ENCODE assay signal across 26 cellular contexts in the genomic region with DNA sequence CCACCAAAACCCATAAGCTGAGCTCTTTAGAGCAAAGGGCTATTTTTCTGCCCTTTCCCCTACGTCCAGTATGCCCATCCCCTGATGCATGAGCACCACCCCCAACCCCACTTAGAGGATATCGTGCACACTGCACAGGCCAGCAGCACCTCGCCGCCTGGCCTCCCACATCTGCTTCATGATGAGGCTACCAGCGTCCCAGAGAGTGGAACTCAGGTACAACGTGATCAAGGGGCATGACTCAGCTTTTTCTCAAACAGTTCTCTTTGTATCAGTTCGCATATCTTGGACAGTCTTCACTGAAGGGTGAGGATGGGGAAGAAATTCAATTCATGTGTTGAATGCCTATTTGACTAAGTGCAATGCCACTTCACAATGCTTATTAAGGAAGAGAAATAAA.
"Had no signal": no experiment of that assay in that cellular context is flagged by ENCODE, and none has a peak within 500 bp of the region (broad histone marks: within the 10 kb centered on the region; RNA-seq: fewer than 3 reads in every experiment).

No MANE protein-coding gene starts in this region.

- ATAC-seq: activated T-cell treated with anti-CD3 and anti-CD28 coated beads, Interleukin-2, amount 50 U/mL, for 72 hours; gastrocnemius medialis; naive thymus-derived CD8-positive, alpha-beta T cell; sciatic nerve; stimulated activated naive CD8-positive, alpha-beta T cell treated with anti-CD3 and anti-CD28 coated beads, Interleukin-15, Interleukin-2, amounts not matched to agents 100 U/mL and 50 U/mL, for 24 hours; T-helper 17 cell; WTC11 had no signal

- H3K9me3 ChIP-seq: breast epithelium, gastrocnemius medialis, uterus had no signal

- H3K4me1 Mint-ChIP-seq: activated naive CD4-positive, alpha-beta T cell treated with anti-CD3 and anti-CD28 coated beads, Interleukin-2, amount 10 ng/mL, durations not matched to agents 7 days and 5 days; activated naive CD8-positive, alpha-beta T cell treated with anti-CD3 and anti-CD28 coated beads, Interleukin-2, amount 10 ng/mL, durations not matched to agents 7 days and 5 days had no signal

- DNase-seq: activated naive CD4-positive, alpha-beta T cell treated with anti-CD3 and anti-CD28 coated beads, Interleukin-2, amount 10 ng/mL, durations not matched to agents 7 days and 5 days; activated naive CD8-positive, alpha-beta T cell treated with anti-CD3 and anti-CD28 coated beads, Interleukin-2, amount 10 ng/mL, durations not matched to agents 7 days and 5 days; activated T-cell treated with anti-CD3 and anti-CD28 coated beads for 4 hours; activated T-cell treated with anti-CD3 and anti-CD28 coated beads, Interleukin-2, amount 50 U/mL, for 72 hours; dermis blood vessel endothelial cell; effector CD8-positive, alpha-beta T cell; gastrocnemius medialis; hippocampal formation; naive thymus-derived CD8-positive, alpha-beta T cell; stimulated activated CD4-positive, alpha-beta T cell treated with anti-CD3 and anti-CD28 coated beads, Interleukin-12 subunit alpha, Interleukin-12 subunit beta, amount 100 ng/mL, for 4 hours; stimulated activated CD4-positive, alpha-beta T cell treated with anti-CD3 and anti-CD28 coated beads, Interleukin-4, amount 100 ng/mL, for 1 hour; stimulated activated naive CD8-positive, alpha-beta T cell treated with anti-CD3 and anti-CD28 coated beads, Interleukin-15, Interleukin-2, amounts not matched to agents 100 U/mL and 50 U/mL, for 24 hours; T-helper 17 cell; T1000; uterus had no signal

- H3K36me3 Mint-ChIP-seq: activated naive CD4-positive, alpha-beta T cell treated with anti-CD3 and anti-CD28 coated beads, Interleukin-2, amount 10 ng/mL, durations not matched to agents 7 days and 5 days; activated naive CD8-positive, alpha-beta T cell treated with anti-CD3 and anti-CD28 coated beads, Interleukin-2, amount 10 ng/mL, durations not matched to agents 7 days and 5 days; naive thymus-derived CD8-positive, alpha-beta T cell; type B pancreatic cell; WTC11 had no signal

- H3K4me3 ChIP-seq: breast epithelium, gastrocnemius medialis, skin epidermis, uterus had no signal

- FAIRE-seq: colon, endometrium, keratinocyte had no signal

- H3K9me3 Mint-ChIP-seq: activated naive CD4-positive, alpha-beta T cell treated with anti-CD3 and anti-CD28 coated beads, Interleukin-2, amount 10 ng/mL, durations not matched to agents 7 days and 5 days; activated naive CD8-positive, alpha-beta T cell treated with anti-CD3 and anti-CD28 coated beads, Interleukin-2, amount 10 ng/mL, durations not matched to agents 7 days and 5 days; activated T-cell treated with anti-CD3 and anti-CD28 coated beads, Interleukin-2, amount 50 U/mL, for 72 hours; central memory CD8-positive, alpha-beta T cell; neural crest cell had no signal

- H3K27me3 Mint-ChIP-seq: activated naive CD8-positive, alpha-beta T cell treated with anti-CD3 and anti-CD28 coated beads, Interleukin-2, amount 10 ng/mL, durations not matched to agents 7 days and 5 days; type B pancreatic cell had no signal

- H3K27ac Mint-ChIP-seq: activated naive CD4-positive, alpha-beta T cell treated with anti-CD3 and anti-CD28 coated beads, Interleukin-2, amount 10 ng/mL, durations not matched to agents 7 days and 5 days; activated naive CD8-positive, alpha-beta T cell treated with anti-CD3 and anti-CD28 coated beads, Interleukin-2, amount 10 ng/mL, durations not matched to agents 7 days and 5 days; activated T-cell treated with anti-CD3 and anti-CD28 coated beads, Interleukin-2, amount 50 U/mL, for 72 hours; naive thymus-derived CD8-positive, alpha-beta T cell; progenitor cell of endocrine pancreas; T-helper 17 cell; type B pancreatic cell; WTC11 had no signal

- H3K27ac ChIP-seq: skin epidermis had no signal

- H3K4me1 ChIP-seq: breast epithelium, uterus had no signal

- H3K4me3 Mint-ChIP-seq: activated naive CD4-positive, alpha-beta T cell treated with anti-CD3 and anti-CD28 coated beads, Interleukin-2, amount 10 ng/mL, durations not matched to agents 7 days and 5 days; activated naive CD8-positive, alpha-beta T cell treated with anti-CD3 and anti-CD28 coated beads, Interleukin-2, amount 10 ng/mL, durations not matched to agents 7 days and 5 days; activated T-cell treated with anti-CD3 and anti-CD28 coated beads, Interleukin-2, amount 50 U/mL, for 72 hours; central memory CD8-positive, alpha-beta T cell; naive thymus-derived CD8-positive, alpha-beta T cell; neural crest cell; T-helper 17 cell; type B pancreatic cell; WTC11 had no signal

- H3K27me3 ChIP-seq: breast epithelium, gastrocnemius medialis, uterus had no signal

- H3K36me3 ChIP-seq: breast epithelium, gastrocnemius medialis, uterus had no signal
